In genomic region chr6:47403801-47404200, GRCh38 we compare ENCODE assay signal across 2 cellular contexts.
A peak's percentile ranks its signal among the peaks of the same experiment; 100 is the strongest.
TF ChIP-seq lines count a peak whose summit lies in the region.

No MANE protein-coding gene starts in this region.

TF ChIP-seq in liver, 16 proteins besides CTCF, POLR2A, EP300 and RAD21 (continued from another document):
- TF ChIP-seq, protein P1, sequence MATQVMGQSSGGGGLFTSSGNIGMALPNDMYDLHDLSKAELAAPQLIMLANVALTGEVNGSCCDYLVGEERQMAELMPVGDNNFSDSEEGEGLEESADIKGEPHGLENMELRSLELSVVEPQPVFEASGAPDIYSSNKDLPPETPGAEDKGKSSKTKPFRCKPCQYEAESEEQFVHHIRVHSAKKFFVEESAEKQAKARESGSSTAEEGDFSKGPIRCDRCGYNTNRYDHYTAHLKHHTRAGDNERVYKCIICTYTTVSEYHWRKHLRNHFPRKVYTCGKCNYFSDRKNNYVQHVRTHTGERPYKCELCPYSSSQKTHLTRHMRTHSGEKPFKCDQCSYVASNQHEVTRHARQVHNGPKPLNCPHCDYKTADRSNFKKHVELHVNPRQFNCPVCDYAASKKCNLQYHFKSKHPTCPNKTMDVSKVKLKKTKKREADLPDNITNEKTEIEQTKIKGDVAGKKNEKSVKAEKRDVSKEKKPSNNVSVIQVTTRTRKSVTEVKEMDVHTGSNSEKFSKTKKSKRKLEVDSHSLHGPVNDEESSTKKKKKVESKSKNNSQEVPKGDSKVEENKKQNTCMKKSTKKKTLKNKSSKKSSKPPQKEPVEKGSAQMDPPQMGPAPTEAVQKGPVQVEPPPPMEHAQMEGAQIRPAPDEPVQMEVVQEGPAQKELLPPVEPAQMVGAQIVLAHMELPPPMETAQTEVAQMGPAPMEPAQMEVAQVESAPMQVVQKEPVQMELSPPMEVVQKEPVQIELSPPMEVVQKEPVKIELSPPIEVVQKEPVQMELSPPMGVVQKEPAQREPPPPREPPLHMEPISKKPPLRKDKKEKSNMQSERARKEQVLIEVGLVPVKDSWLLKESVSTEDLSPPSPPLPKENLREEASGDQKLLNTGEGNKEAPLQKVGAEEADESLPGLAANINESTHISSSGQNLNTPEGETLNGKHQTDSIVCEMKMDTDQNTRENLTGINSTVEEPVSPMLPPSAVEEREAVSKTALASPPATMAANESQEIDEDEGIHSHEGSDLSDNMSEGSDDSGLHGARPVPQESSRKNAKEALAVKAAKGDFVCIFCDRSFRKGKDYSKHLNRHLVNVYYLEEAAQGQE (IDR thresholded peaks at IDR 0.05): no peak
- TF ChIP-seq TAF1 (conservative IDR thresholded peaks at IDR 0.05): no peak
- TF ChIP-seq SP1 (IDR thresholded peaks at IDR 0.05): peak; percentile 16
- TF ChIP-seq FOXA2 (IDR thresholded peaks at IDR 0.05): no peak
- TF ChIP-seq EGR1 (IDR thresholded peaks at IDR 0.05; ENCODE audit: low read depth in 2 of 2): no peak

TF ChIP-seq in HepG2, 621 proteins besides CTCF, POLR2A, EP300 and RAD21 (continued from another document):
- TF ChIP-seq CBX5 (CRISPR knock-in tag; IDR thresholded peaks at IDR 0.05; ENCODE audit: borderline replicate concordance): no peak
